Comparison of ENCODE assay signal across 2 cellular contexts in genomic region chr6:30213999-30214982, GRCh38.
TF ChIP-seq lines count a peak whose summit lies in the region.

No MANE protein-coding gene starts in this region.

TF ChIP-seq in HEK293, 187 proteins besides CTCF, POLR2A, EP300 and RAD21 (continued from another document):
- TF ChIP-seq, protein P1, sequence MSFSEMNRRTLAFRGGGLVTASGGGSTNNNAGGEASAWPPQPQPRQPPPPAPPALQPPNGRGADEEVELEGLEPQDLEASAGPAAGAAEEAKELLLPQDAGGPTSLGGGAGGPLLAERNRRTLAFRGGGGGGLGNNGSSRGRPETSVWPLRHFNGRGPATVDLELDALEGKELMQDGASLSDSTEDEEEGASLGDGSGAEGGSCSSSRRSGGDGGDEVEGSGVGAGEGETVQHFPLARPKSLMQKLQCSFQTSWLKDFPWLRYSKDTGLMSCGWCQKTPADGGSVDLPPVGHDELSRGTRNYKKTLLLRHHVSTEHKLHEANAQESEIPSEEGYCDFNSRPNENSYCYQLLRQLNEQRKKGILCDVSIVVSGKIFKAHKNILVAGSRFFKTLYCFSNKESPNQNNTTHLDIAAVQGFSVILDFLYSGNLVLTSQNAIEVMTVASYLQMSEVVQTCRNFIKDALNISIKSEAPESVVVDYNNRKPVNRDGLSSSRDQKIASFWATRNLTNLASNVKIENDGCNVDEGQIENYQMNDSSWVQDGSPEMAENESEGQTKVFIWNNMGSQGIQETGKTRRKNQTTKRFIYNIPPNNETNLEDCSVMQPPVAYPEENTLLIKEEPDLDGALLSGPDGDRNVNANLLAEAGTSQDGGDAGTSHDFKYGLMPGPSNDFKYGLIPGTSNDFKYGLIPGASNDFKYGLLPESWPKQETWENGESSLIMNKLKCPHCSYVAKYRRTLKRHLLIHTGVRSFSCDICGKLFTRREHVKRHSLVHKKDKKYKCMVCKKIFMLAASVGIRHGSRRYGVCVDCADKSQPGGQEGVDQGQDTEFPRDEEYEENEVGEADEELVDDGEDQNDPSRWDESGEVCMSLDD (tag by site-specific recombination; IDR thresholded peaks at IDR 0.05), result 0 out of 2 replicates have a peak, but pooled peaks have one; percentile 48
- peak; percentile 47 for TF ChIP-seq ZNF335 (tag by site-specific recombination; conservative IDR thresholded peaks at IDR 0.05)
- TF ChIP-seq MZF1 (tag by site-specific recombination; IDR thresholded peaks at IDR 0.05; ENCODE audit: borderline replicate concordance), result no peak
- TF ChIP-seq ZNF2 (tag by site-specific recombination; IDR thresholded peaks at IDR 0.05), result peak; percentile 72; the same call in 1 of the 2 replicates
- TF ChIP-seq HIC1 (tag by site-specific recombination; IDR thresholded peaks at IDR 0.05), result peak; percentile 60; the same call in 1 of the 2 replicates
- no peak for TF ChIP-seq ZNF837 (tag by site-specific recombination; IDR thresholded peaks at IDR 0.05)
- peak; percentile 39; the same call in 1 of the 2 replicates for TF ChIP-seq GLIS2 (tag by site-specific recombination; IDR thresholded peaks at IDR 0.05)
- TF ChIP-seq GLIS1 (tag by site-specific recombination; IDR thresholded peaks at IDR 0.05), result 0 out of 2 replicates have a peak, but pooled peaks have one; percentile 8
- peak; percentile 4; the same call in 1 of the 2 replicates for TF ChIP-seq GFI1B (tag by site-specific recombination; IDR thresholded peaks at IDR 0.05)
- TF ChIP-seq, protein P2, sequence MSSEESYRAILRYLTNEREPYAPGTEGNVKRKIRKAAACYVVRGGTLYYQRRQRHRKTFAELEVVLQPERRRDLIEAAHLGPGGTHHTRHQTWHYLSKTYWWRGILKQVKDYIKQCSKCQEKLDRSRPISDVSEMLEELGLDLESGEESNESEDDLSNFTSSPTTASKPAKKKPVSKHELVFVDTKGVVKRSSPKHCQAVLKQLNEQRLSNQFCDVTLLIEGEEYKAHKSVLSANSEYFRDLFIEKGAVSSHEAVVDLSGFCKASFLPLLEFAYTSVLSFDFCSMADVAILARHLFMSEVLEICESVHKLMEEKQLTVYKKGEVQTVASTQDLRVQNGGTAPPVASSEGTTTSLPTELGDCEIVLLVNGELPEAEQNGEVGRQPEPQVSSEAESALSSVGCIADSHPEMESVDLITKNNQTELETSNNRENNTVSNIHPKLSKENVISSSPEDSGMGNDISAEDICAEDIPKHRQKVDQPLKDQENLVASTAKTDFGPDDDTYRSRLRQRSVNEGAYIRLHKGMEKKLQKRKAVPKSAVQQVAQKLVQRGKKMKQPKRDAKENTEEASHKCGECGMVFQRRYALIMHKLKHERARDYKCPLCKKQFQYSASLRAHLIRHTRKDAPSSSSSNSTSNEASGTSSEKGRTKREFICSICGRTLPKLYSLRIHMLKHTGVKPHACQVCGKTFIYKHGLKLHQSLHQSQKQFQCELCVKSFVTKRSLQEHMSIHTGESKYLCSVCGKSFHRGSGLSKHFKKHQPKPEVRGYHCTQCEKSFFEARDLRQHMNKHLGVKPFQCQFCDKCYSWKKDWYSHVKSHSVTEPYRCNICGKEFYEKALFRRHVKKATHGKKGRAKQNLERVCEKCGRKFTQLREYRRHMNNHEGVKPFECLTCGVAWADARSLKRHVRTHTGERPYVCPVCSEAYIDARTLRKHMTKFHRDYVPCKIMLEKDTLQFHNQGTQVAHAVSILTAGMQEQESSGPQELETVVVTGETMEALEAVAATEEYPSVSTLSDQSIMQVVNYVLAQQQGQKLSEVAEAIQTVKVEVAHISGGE (tag by site-specific recombination; conservative IDR thresholded peaks at IDR 0.05; ENCODE audit: low read depth), result peak; percentile 74
- TF ChIP-seq ZNF544 (tag by site-specific recombination; IDR thresholded peaks at IDR 0.05), result no peak
- TF ChIP-seq, protein P3, sequence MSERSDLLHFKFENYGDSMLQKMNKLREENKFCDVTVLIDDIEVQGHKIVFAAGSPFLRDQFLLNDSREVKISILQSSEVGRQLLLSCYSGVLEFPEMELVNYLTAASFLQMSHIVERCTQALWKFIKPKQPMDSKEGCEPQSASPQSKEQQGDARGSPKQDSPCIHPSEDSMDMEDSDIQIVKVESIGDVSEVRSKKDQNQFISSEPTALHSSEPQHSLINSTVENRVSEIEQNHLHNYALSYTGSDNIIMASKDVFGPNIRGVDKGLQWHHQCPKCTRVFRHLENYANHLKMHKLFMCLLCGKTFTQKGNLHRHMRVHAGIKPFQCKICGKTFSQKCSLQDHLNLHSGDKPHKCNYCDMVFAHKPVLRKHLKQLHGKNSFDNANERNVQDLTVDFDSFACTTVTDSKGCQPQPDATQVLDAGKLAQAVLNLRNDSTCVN (tag by site-specific recombination; optimal IDR thresholded peaks at IDR 0.05), result peak; percentile 79
- no peak for TF ChIP-seq ZNF670 (tag by site-specific recombination; IDR thresholded peaks at IDR 0.05; ENCODE audit: low read depth)
- TF ChIP-seq ZFHX2 (tag by site-specific recombination; conservative IDR thresholded peaks at IDR 0.05), result 0 out of 2 replicates have a peak, but pooled peaks have one; percentile 13
- TF ChIP-seq FEZF1 (tag by site-specific recombination; IDR thresholded peaks at IDR 0.05), result no peak
- TF ChIP-seq ZNF600 (tag by site-specific recombination; IDR thresholded peaks at IDR 0.05), result peak; percentile 55
TF ChIP-seq in HEK293: peak in this region for 22.

TF ChIP-seq in K562, 482 proteins besides CTCF, POLR2A, EP300 and RAD21 (continued from another document):
- TF ChIP-seq RERE (CRISPR knock-in tag; IDR thresholded peaks at IDR 0.05; ENCODE audit: borderline replicate concordance) (no peak), KAT8 (IDR thresholded peaks at IDR 0.05; ENCODE audit: low read depth) (no peak), ARNT (IDR thresholded peaks at IDR 0.05) (no peak), MITF (IDR thresholded peaks at IDR 0.05) (no peak), MTA2 (IDR thresholded peaks at IDR 0.05; ENCODE audit: low read depth) (no peak), MED1 (CRISPR knock-in tag; IDR thresholded peaks at IDR 0.05; ENCODE audit: borderline replicate concordance) (no peak), MAFF (IDR thresholded peaks at IDR 0.05; ENCODE audit: low read length) (no peak), RBFOX2 (IDR thresholded peaks at IDR 0.05; ENCODE audit: low read depth, low read length) (peak; percentile 41; the same call in 1 of the 2 replicates), NFE2L1 (tag; IDR thresholded peaks at IDR 0.05; ENCODE audit: borderline replicate concordance, low read depth) (no peak), L3MBTL2 (IDR thresholded peaks at IDR 0.05) (0 out of 2 replicates have a peak, but pooled peaks have one; percentile 13), MYC (IDR thresholded peaks at IDR 0.05; ENCODE audit: low read depth, low read length) (no peak), MYC (CRISPR knock-in tag; IDR thresholded peaks at IDR 0.05; ENCODE audit: borderline replicate concordance, low read depth) (no peak), NR2C1 (IDR thresholded peaks at IDR 0.05) (no peak), NR2C1 (tag; IDR thresholded peaks at IDR 0.05) (no peak), STAG1 (CRISPR knock-in tag; IDR thresholded peaks at IDR 0.05; ENCODE audit: borderline replicate concordance) (no peak), ZNF212 (CRISPR knock-in tag; IDR thresholded peaks at IDR 0.05) (no peak), SMARCA5 (IDR thresholded peaks at IDR 0.05) (no peak), GABPA (tag; conservative IDR thresholded peaks at IDR 0.05; ENCODE audit: low read depth) (peak; percentile 75), CXXC5 (CRISPR knock-in tag; IDR thresholded peaks at IDR 0.05) (peak; percentile 46; the same call in 1 of the 2 replicates), NRF1 (conservative IDR thresholded peaks at IDR 0.05 in 1 of 2, IDR thresholded peaks at IDR 0.05 in 1 of 2) (peak in 1 of 2 experiments; percentile 20; a peak in 1 of 4 replicates), PHF8 (IDR thresholded peaks at IDR 0.05; ENCODE audit: borderline replicate concordance, low read length) (peak; percentile 51; the same call in 1 of the 2 replicates)
